24 cellular contexts compared by ENCODE assay signal in the genomic region with DNA sequence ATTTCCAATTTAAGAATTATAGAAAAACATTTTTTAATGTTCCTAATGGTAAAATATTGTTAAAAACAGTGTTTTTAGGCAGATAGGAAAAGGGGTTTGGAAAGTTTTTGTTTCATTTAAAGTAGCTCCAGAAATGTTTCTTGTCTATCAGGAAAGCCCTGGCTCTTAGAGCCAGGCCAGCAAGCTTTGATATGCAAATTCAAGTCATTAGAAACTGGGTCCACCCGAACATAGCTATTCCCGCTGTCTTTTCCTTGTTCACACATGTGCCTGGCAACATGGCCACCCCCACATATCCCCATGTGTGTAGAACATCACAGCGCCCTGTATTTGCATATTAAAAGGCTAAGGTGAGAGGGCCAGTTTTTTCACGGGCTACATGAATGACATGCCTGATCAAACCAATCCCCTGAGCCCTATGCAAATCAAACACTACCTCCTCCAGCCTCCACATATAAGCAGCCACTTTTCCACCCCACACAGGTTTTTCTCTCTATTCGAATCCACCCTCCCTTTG.
"Had no signal": no experiment of that assay in that cellular context is flagged by ENCODE, and none has a peak within 500 bp of the region (broad histone marks: within the 10 kb centered on the region; RNA-seq: fewer than 3 reads in every experiment).

No MANE protein-coding gene starts in this region.

- H3K4me3 ChIP-seq: colonic mucosa, dorsolateral prefrontal cortex, esophagus muscularis mucosa, hepatocyte, uterus had no signal

- H3K4me1 Mint-ChIP-seq: activated B cell treated with CpG ODN at 0.5 μM for 24 hours, natural killer cell had no signal

- H3K9me3 ChIP-seq: colonic mucosa, uterus had no signal

- H3K27ac Mint-ChIP-seq: activated B cell treated with CpG ODN at 0.5 μM for 24 hours; activated naive CD8-positive, alpha-beta T cell treated with anti-CD3 and anti-CD28 coated beads, Interleukin-2, amount 10 ng/mL, durations not matched to agents 7 days and 5 days; effector memory CD8-positive, alpha-beta T cell; natural killer cell; progenitor cell of endocrine pancreas; stimulated activated naive B cell treated with anti-CD40 and anti-IgM and Interleukin-4, amounts not matched to agents 10 μg/mL and 1 μg/mL and 100 μg/mL, for 72 hours had no signal

- ATAC-seq: effector memory CD8-positive, alpha-beta T cell; left ventricle myocardium superior; natural killer cell; stimulated activated naive B cell treated with anti-CD40 and anti-IgM and Interleukin-4, amounts not matched to agents 10 μg/mL and 1 μg/mL and 100 μg/mL, for 72 hours had no signal

- H3K36me3 Mint-ChIP-seq: activated naive CD8-positive, alpha-beta T cell treated with anti-CD3 and anti-CD28 coated beads, Interleukin-2, amount 10 ng/mL, durations not matched to agents 7 days and 5 days; stimulated activated naive B cell treated with anti-CD40 and anti-IgM and Interleukin-4, amounts not matched to agents 10 μg/mL and 1 μg/mL and 100 μg/mL, for 72 hours had no signal

- H3K27me3 ChIP-seq: colonic mucosa, dorsolateral prefrontal cortex, esophagus muscularis mucosa, hepatocyte, uterus had no signal

- H3K4me1 ChIP-seq: colonic mucosa, esophagus muscularis mucosa, uterus had no signal

- DNase-seq: activated B cell treated with CpG ODN at 0.5 μM for 24 hours; activated CD4-positive, alpha-beta T cell treated with anti-CD3 and anti-CD28 coated beads for 4 hours; activated CD4-positive, alpha-beta T cell treated with anti-CD3 and anti-CD28 coated beads, Interleukin-2, amount 50 U/mL, for 48 hours; activated naive CD4-positive, alpha-beta T cell treated with Interleukin-2 at 50 U/mL for 16 hours; activated naive CD8-positive, alpha-beta T cell treated with anti-CD3 and anti-CD28 coated beads, Interleukin-2, amount 10 ng/mL, durations not matched to agents 7 days and 5 days; activated T-cell treated with anti-CD3 and anti-CD28 coated beads, Interleukin-2, amount 50 U/mL, for 48 hours; amniotic stem cell; colonic mucosa; dorsolateral prefrontal cortex; effector memory CD8-positive, alpha-beta T cell; glutamatergic neuron; left ventricle myocardium superior; mammary epithelial cell; midbrain; natural killer cell; retina; stimulated activated CD4-positive, alpha-beta T cell treated with anti-CD3 and anti-CD28 coated beads, Interleukin-2, amount 100 ng/mL, for 48 hours; stimulated activated CD8-positive, alpha-beta memory T cell treated with anti-CD3 and anti-CD28 coated beads, Interleukin-4, amount 100 ng/mL, for 48 hours; stimulated activated naive B cell treated with anti-CD40 and anti-IgM and Interleukin-4, amounts not matched to agents 10 μg/mL and 1 μg/mL and 100 μg/mL, for 72 hours; trophoblast cell; uterus had no signal

- H3K36me3 ChIP-seq: colonic mucosa, esophagus muscularis mucosa, uterus had no signal

- H3K27ac ChIP-seq: colonic mucosa, dorsolateral prefrontal cortex, esophagus muscularis mucosa, hepatocyte, uterus had no signal

- H3K4me3 Mint-ChIP-seq: activated B cell treated with CpG ODN at 0.5 μM for 24 hours; activated naive CD8-positive, alpha-beta T cell treated with anti-CD3 and anti-CD28 coated beads, Interleukin-2, amount 10 ng/mL, durations not matched to agents 7 days and 5 days; natural killer cell; stimulated activated naive B cell treated with anti-CD40 and anti-IgM and Interleukin-4, amounts not matched to agents 10 μg/mL and 1 μg/mL and 100 μg/mL, for 72 hours had no signal

- H3K27me3 Mint-ChIP-seq: activated B cell treated with CpG ODN at 0.5 μM for 24 hours; activated naive CD8-positive, alpha-beta T cell treated with anti-CD3 and anti-CD28 coated beads, Interleukin-2, amount 10 ng/mL, durations not matched to agents 7 days and 5 days; effector memory CD8-positive, alpha-beta T cell; progenitor cell of endocrine pancreas; stimulated activated naive B cell treated with anti-CD40 and anti-IgM and Interleukin-4, amounts not matched to agents 10 μg/mL and 1 μg/mL and 100 μg/mL, for 72 hours had no signal
